ENCODE assay signal across 8 cellular contexts in the genomic region with DNA sequence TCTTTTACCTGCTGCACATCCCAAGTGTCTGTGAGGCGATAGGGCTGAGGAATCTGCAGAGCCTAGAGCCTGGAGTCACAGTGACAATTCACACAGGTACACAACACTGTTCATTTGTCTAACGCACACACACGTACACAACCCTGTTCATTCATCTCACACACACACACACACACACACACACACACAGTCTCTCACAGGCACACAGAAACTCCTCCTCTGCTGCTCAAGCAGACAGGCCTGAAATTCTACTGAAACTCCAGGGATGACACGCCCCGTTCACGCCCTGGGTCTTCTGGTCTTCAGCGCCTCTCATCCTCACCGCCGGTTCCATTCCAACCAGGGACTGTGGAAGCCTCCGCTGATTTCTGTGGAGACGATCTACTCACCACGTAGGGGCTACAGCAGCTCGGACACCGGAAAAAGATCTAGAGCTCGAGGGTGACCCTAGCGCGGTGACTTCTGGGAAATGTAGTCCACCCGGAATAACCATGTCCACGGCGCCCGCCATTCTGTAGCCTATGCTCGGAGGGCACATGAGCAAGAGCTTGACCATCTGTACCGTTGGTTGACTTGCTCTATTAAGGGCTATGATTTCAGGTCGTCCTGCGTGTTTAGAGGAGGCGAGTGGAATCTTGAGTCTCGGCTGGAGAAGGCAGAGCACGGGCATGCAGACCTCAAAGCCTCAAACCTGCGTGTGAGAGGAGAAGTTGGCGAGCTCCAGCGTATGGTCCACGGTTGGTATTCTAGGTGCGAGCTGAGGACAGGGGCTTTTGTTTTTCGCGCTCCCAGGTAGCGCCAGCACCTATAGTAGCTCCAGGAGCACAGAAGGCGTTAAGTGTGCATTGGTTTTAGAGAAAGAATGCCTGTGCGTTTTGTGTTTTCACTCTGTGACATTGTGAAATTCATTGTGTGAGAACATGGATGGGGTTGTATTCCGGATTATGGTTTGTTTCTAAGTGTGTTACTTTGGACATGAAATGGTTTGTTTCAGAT. TPM values are rescaled to one million over a fixed set of nuclear protein-coding genes. Genes with fewer than 3 reads are reported as not detected.
DNase-seq lines count a peak whose midpoint lies in the region; ATAC-seq, FAIRE-seq and TF ChIP-seq lines count a peak whose summit lies in the region.

No MANE protein-coding gene starts in this region.

- peak; percentile 57 for DNase-seq in AG09319 (ENCODE audit: extremely low read depth, low read depth)
- peak; percentile 5 for DNase-seq in NCI-H1092 (lab: John Stamatoyannopoulos, UW)
- DNase-seq in activated CD4-positive, alpha-beta T cell treated with anti-CD3 and anti-CD28 coated beads for 36 hours = peak; percentile 82
- DNase-seq in choroid plexus epithelial cell (ENCODE audit: low read depth) = peak; percentile 91
- DNase-seq in keratinocyte (ENCODE audit: low read depth, low spot score) = no peak
- peak; percentile 88 for DNase-seq in spleen

- no peaks in the 10 kb centered on the region for H4K20me1 ChIP-seq in keratinocyte (ENCODE audit: control insufficient read depth, extremely low read depth, insufficient read depth, low read length)

- H3K27ac ChIP-seq in keratinocyte (ENCODE audit: control insufficient read depth, insufficient read depth, low read length) = peak overlapping the region; percentile 48
- H3K27ac ChIP-seq in spleen = peak overlapping the region in 4 of 8 donors; percentile 45 to 71 (median 62)

- peaks cover 19% of the 10 kb centered on the region for H3K4me1 Mint-ChIP-seq in activated CD4-positive, alpha-beta T cell treated with anti-CD3 and anti-CD28 coated beads for 36 hours

- no peak for TF ChIP-seq CTCF in AG09319 (IDR thresholded peaks at IDR 0.05; ENCODE audit: low read depth, low read length)
- no peak for TF ChIP-seq CTCF in choroid plexus epithelial cell (conservative IDR thresholded peaks at IDR 0.05; ENCODE audit: low read depth, low read length)
- TF ChIP-seq CTCF in keratinocyte (optimal IDR thresholded peaks at IDR 0.05 in 1 of 3, IDR thresholded peaks at IDR 0.05 in 1 of 3, conservative IDR thresholded peaks at IDR 0.05 in 1 of 3; ENCODE audit: extremely low read depth in 1 of 3, insufficient read depth in 2 of 3, low read length in 3 of 3) = no peak
- no peak for TF ChIP-seq CTCF in spleen (IDR thresholded peaks at IDR 0.05 in 8 of 11, conservative IDR thresholded peaks at IDR 0.05 in 3 of 11)

- intact Hi-C loops in activated CD4-positive, alpha-beta T cell treated with anti-CD3 and anti-CD28 coated beads for 36 hours (cut with DNase I, micrococcal nuclease) = loop anchor here in 1 of 2 experiments (1.0 kb wide), 6 partner anchors 34 to 264 kb away; partner anchors contain the start of genes ZNF155, ZNF224, ZNF226 and ZNF230
- intact Hi-C loops in spleen (cut with DNase I; ENCODE audit: low total_unique reads) = no loop called here

- H3K4me3 ChIP-seq in choroid plexus epithelial cell (ENCODE audit: low read depth, low read length) (peak overlapping the region; percentile 78), keratinocyte (ENCODE audit: control insufficient read depth in 2 of 3, extremely low read depth in 1 of 3, insufficient read depth in 2 of 3, low read depth in 1 of 3, low read length in 3 of 3) (peak overlapping the region; percentile 50 to 85 (median 71)), spleen (peak overlapping the region; percentile 25 to 81 (median 50))

- H3K9me3 ChIP-seq in keratinocyte (ENCODE audit: control insufficient read depth, low read depth, low read length) (no peaks in the 10 kb centered on the region), spleen (peaks cover 4 to 97% (median 90%) of the 10 kb centered on the region in 8 donors)

- H3K9me1 ChIP-seq in keratinocyte (ENCODE audit: control insufficient read depth, extremely low read depth, insufficient read depth, low read length) = no peaks in the 10 kb centered on the region

- CTCF ChIA-PET in activated CD4-positive, alpha-beta T cell treated with anti-CD3 and anti-CD28 coated beads for 36 hours (lab: Charles Lee) = interaction anchor here (0.8 kb wide), 1 partner anchor 71 kb away, joined by 3 read pairs; no protein-coding TSS in a partner anchor

- H3K4me1 ChIP-seq in keratinocyte (ENCODE audit: control insufficient read depth, extremely low read depth, insufficient read depth, low read length) (peaks cover 7% of the 10 kb centered on the region), spleen (peaks cover 0 to 16% (median 7%) of the 10 kb centered on the region in 6 donors)

- H3K4me3 Mint-ChIP-seq in activated CD4-positive, alpha-beta T cell treated with anti-CD3 and anti-CD28 coated beads for 36 hours = peak overlapping the region; percentile 82

- H2AFZ ChIP-seq in keratinocyte (ENCODE audit: control insufficient read depth, low read length) = peak overlapping the region; percentile 100

- peak overlapping the region; percentile 78 for H3K27ac Mint-ChIP-seq in activated CD4-positive, alpha-beta T cell treated with anti-CD3 and anti-CD28 coated beads for 36 hours

- FAIRE-seq in keratinocyte (lab: Jason Lieb, UNC) = peak; percentile 85

- no peak for TF ChIP-seq POLR2A in spleen (IDR thresholded peaks at IDR 0.05)

- no peaks in the 10 kb centered on the region for H3K79me2 ChIP-seq in keratinocyte (ENCODE audit: control insufficient read depth, insufficient read depth, low read length)

- POLR2A ChIA-PET in activated CD4-positive, alpha-beta T cell treated with anti-CD3 and anti-CD28 coated beads for 36 hours (lab: Charles Lee) = interaction anchor here (0.5 to 0.8 kb wide), 4 partner anchors 33 to 211 kb away, joined by 3 to 5 read pairs (median 4); partner anchors contain the start of genes ZNF284 and ZNF45

- peak overlapping the region; percentile 61 for H3K9ac ChIP-seq in keratinocyte (ENCODE audit: control insufficient read depth, extremely low read depth, insufficient read depth, low read length)

- dilution Hi-C loops in keratinocyte (cut with MboI; ENCODE audit: extremely low pct_ligation_motif_present, low sequenced_read_pairs) = no loop called here

- H3K27me3 ChIP-seq in keratinocyte (ENCODE audit: control insufficient read depth, extremely low read depth, insufficient read depth, low read length) = no peaks in the 10 kb centered on the region
- no peaks in the 10 kb centered on the region for H3K27me3 ChIP-seq in spleen (replicated peaks in 1 of 7)

- H3K27me3 Mint-ChIP-seq in activated CD4-positive, alpha-beta T cell treated with anti-CD3 and anti-CD28 coated beads for 36 hours = no peaks in the 10 kb centered on the region

- ATAC-seq in GM19438 (IDR thresholded peaks at IDR 0.05; ENCODE audit: low read depth, unreplicated experiment) (peak; percentile 86), GM18511 (IDR thresholded peaks at IDR 0.05; ENCODE audit: unreplicated experiment) (no peak)
- ATAC-seq in activated CD4-positive, alpha-beta T cell treated with anti-CD3 and anti-CD28 coated beads for 36 hours = peak; percentile 96

- H3K36me3 ChIP-seq in keratinocyte (ENCODE audit: control insufficient read depth in 2 of 2, extremely low read depth in 1 of 2, insufficient read depth in 2 of 2, low read length in 2 of 2) (no peaks in the 10 kb centered on the region), spleen (peaks cover 0 to 35% (median 13%) of the 10 kb centered on the region in 6 donors)

- H3K4me2 ChIP-seq in keratinocyte (ENCODE audit: control insufficient read depth, extremely low read depth, insufficient read depth, low read depth, low read length) = peak overlapping the region; percentile 87

- peaks cover 49% of the 10 kb centered on the region for H3K9me3 Mint-ChIP-seq in activated CD4-positive, alpha-beta T cell treated with anti-CD3 and anti-CD28 coated beads for 36 hours (ENCODE audit: low read depth)

- 16 to 35% (median 19%) methylated on average over 29 to 39 of the region's 39 CpGs for WGBS in spleen, 5 donors

- peaks cover 42% of the 10 kb centered on the region for H3K36me3 Mint-ChIP-seq in activated CD4-positive, alpha-beta T cell treated with anti-CD3 and anti-CD28 coated beads for 36 hours (ENCODE audit: low read depth)

RNA-seq across cellular contexts. Expression of gene ZNF404, which starts 17.9 kb away (rescaled TPM):
- total RNA-seq in activated CD4-positive, alpha-beta T cell treated with anti-CD3 and anti-CD28 coated beads for 36 hours = 1 to 10 TPM; 2.4 to 3.0 TPM
- polyA plus RNA-seq in keratinocyte = 1.1 to 3.0 TPM (median 2.4 TPM) in 3 replicates
- polyA plus RNA-seq in keratinocyte (2011; ENCODE audit: low read depth) = 3.4 TPM
- polyA plus RNA-seq in keratinocyte (2011; cell fraction: cytosol; rRNA removed) = 1.1 and 2.9 TPM in 2 replicates
- 5.0 and 7.2 TPM in 2 replicates for polyA plus RNA-seq in keratinocyte (2011; cell fraction: nucleus; rRNA removed)
- 2.0 and 5.0 TPM in 2 replicates for polyA plus RNA-seq in keratinocyte (2012; ENCODE audit: low replicate concordance)
- polyA minus RNA-seq in keratinocyte = 1.1 TPM in 2 of 3 replicates, not detected in the other
- not detected for polyA minus RNA-seq in keratinocyte (2011; cell fraction: cytosol; rRNA and poly(A)+ RNA removed)
- 1.3 and 1.8 TPM in 2 replicates for polyA minus RNA-seq in keratinocyte (2011; cell fraction: nucleus; rRNA and poly(A)+ RNA removed)
- total RNA-seq in spleen = 1 to 10 TPM; 2.5 to 6.0 (median 3.8) TPM
- 10 to 100 TPM in 1 of 3 donors, 1 to 10 TPM in 2; 8.2 to 10.3 (median 9.1) TPM for polyA plus RNA-seq in spleen

RNA-seq across cellular contexts. Expression of gene ZNF45, which starts 33.4 kb away (rescaled TPM):
- total RNA-seq in activated CD4-positive, alpha-beta T cell treated with anti-CD3 and anti-CD28 coated beads for 36 hours = 10 to 100 TPM in 1 of 2 experiments, 1 to 10 TPM in 1; 9.6 to 12.1 TPM
- 8.6 to 10.4 TPM (median 9.1 TPM) in 3 replicates for polyA plus RNA-seq in keratinocyte
- 2.7 TPM for polyA plus RNA-seq in keratinocyte (2011; ENCODE audit: low read depth)
- polyA plus RNA-seq in keratinocyte (2011; cell fraction: cytosol; rRNA removed) = 5.8 and 10.2 TPM in 2 replicates
- polyA plus RNA-seq in keratinocyte (2011; cell fraction: nucleus; rRNA removed) = 12.9 and 13.6 TPM in 2 replicates
- 4.5 and 7.4 TPM in 2 replicates for polyA plus RNA-seq in keratinocyte (2012; ENCODE audit: low replicate concordance)
- polyA minus RNA-seq in keratinocyte = 6.1 to 11.9 TPM (median 9.6 TPM) in 3 replicates
- polyA minus RNA-seq in keratinocyte (2011; cell fraction: cytosol; rRNA and poly(A)+ RNA removed) = 11.3 TPM
- polyA minus RNA-seq in keratinocyte (2011; cell fraction: nucleus; rRNA and poly(A)+ RNA removed) = 5.7 and 14.7 TPM in 2 replicates
- 10 to 100 TPM; 12.9 to 24.5 (median 16.2) TPM for total RNA-seq in spleen
- polyA plus RNA-seq in spleen = 1 to 10 TPM; 3.9 to 6.1 (median 5.4) TPM

RNA-seq across cellular contexts. Expression of gene ZNF221, which starts 49.3 kb away (rescaled TPM):
- 1 to 10 TPM; 1.8 to 1.9 TPM for total RNA-seq in activated CD4-positive, alpha-beta T cell treated with anti-CD3 and anti-CD28 coated beads for 36 hours
- polyA plus RNA-seq in keratinocyte (1.5 TPM in 3 replicates), spleen (under 1 TPM; 0.09 to 0.58 (median 0.29) TPM)
- polyA plus RNA-seq in keratinocyte (2011; ENCODE audit: low read depth) = 1.00 TPM
- 0.35 and 0.79 TPM in 2 replicates for polyA plus RNA-seq in keratinocyte (2011; cell fraction: cytosol; rRNA removed)
- 3.3 and 4.1 TPM in 2 replicates for polyA plus RNA-seq in keratinocyte (2011; cell fraction: nucleus; rRNA removed)
- polyA plus RNA-seq in keratinocyte (2012; ENCODE audit: low replicate concordance) = 0.71 and 1.7 TPM in 2 replicates
- 0.20 to 7.2 TPM (median 2.7 TPM) in 3 replicates for polyA minus RNA-seq in keratinocyte
- polyA minus RNA-seq in keratinocyte (2011; cell fraction: cytosol; rRNA and poly(A)+ RNA removed) = 0.96 TPM
- 3.9 and 10.1 TPM in 2 replicates for polyA minus RNA-seq in keratinocyte (2011; cell fraction: nucleus; rRNA and poly(A)+ RNA removed)
- total RNA-seq in spleen = 1 to 10 TPM; 3.4 to 8.7 (median 6.3) TPM
